Comparison of ENCODE assay signal across 8 cellular contexts in genomic region chr22:37745548-37746365, GRCh38.
DNase-seq lines count a peak whose midpoint lies in the region; ATAC-seq and TF ChIP-seq lines count a peak whose summit lies in the region.

No MANE protein-coding gene starts in this region.

- H3K4me3 ChIP-seq in cardiac fibroblast (replicated peaks in 1 of 2; ENCODE audit: low read depth in 2 of 2, low read length in 2 of 2), result peak overlapping the region; percentile 94 to 99

- no peak for TF ChIP-seq CTCF in cardiac fibroblast (IDR thresholded peaks at IDR 0.05; ENCODE audit: low read depth, low read length)

- ATAC-seq in GM18498 (IDR thresholded peaks at IDR 0.05; ENCODE audit: unreplicated experiment), result peak; percentile 73
- peak; percentile 63 for ATAC-seq in HG02938 (IDR thresholded peaks at IDR 0.05; ENCODE audit: unreplicated experiment)
- no peak for ATAC-seq in HG03039 (IDR thresholded peaks at IDR 0.05; ENCODE audit: unreplicated experiment)

- DNase-seq in NCI-H2196 treated with DMSO at 0.1 percent for 48 hours (lab: John Stamatoyannopoulos, UW; ENCODE audit: unreplicated experiment) (peak; percentile 12), cardiac fibroblast (ENCODE audit: low read depth in 2 of 2) (peak; percentile 84 to 92), iris pigment epithelial cell (ENCODE audit: low read depth) (peak; percentile 88), smooth muscle cell of the brain vasculature (ENCODE audit: low read depth, low spot score) (peak; percentile 58)
- DNase-seq in activated CD4-positive, CD25-positive, alpha-beta regulatory T cell treated with anti-CD3 and anti-CD28 coated beads, Interleukin-2, amount 50 U/mL, for 16 hours (ENCODE audit: low read depth, low spot score), result peak; percentile 75

Comparison
In these comparisons a context has a peak if more than half of its experiments do, and no peak if none do; other contexts are left out.
1. DNase-seq: peak in every context shown above with its lines; median percentile 88 in cardiac fibroblast; 88 in iris pigment epithelial cell; 75 in activated CD4-positive, CD25-positive, alpha-beta regulatory T cell treated with anti-CD3 and anti-CD28 coated beads, Interleukin-2, amount 50 U/mL, for 16 hours; 58 in smooth muscle cell of the brain vasculature; 12 in NCI-H2196 treated with DMSO at 0.1 percent for 48 hours.